17 cellular contexts compared by ENCODE assay signal in genomic region chr12:54038760-54039414, GRCh38. TPM values are rescaled to one million over a fixed set of nuclear protein-coding genes. Genes with fewer than 3 reads are reported as not detected.
DNase-seq lines count a peak whose midpoint lies in the region; ATAC-seq, FAIRE-seq and TF ChIP-seq lines count a peak whose summit lies in the region.
"Had no signal": no experiment of that assay in that cellular context is flagged by ENCODE, and none has a peak within 500 bp of the region (broad histone marks: within the 10 kb centered on the region; RNA-seq: fewer than 3 reads in every experiment).

No MANE protein-coding gene starts in this region.

- H3F3A ChIP-seq in Loucy (ENCODE audit: low read depth) (peaks cover 14% of the 10 kb centered on the region), smooth muscle cell (ENCODE audit: low read depth) (no peaks in the 10 kb centered on the region)

- TF ChIP-seq CTCF in Loucy (conservative IDR thresholded peaks at IDR 0.05; ENCODE audit: low read length) = no peak
- no peak for TF ChIP-seq CTCF in WERI-Rb-1 (IDR thresholded peaks at IDR 0.05; ENCODE audit: low read depth, low read length)
- TF ChIP-seq CTCF in keratinocyte (optimal IDR thresholded peaks at IDR 0.05 in 1 of 3, IDR thresholded peaks at IDR 0.05 in 1 of 3, conservative IDR thresholded peaks at IDR 0.05 in 1 of 3; ENCODE audit: extremely low read depth in 1 of 3, insufficient read depth in 2 of 3, low read length in 3 of 3) = no peak
- TF ChIP-seq CTCF in smooth muscle cell (IDR thresholded peaks at IDR 0.05; ENCODE audit: borderline replicate concordance, insufficient read depth, poor library complexity, severe bottlenecking) = no peak

- H2AFZ ChIP-seq in Loucy (ENCODE audit: low read length) = no peak overlapping the region
- H2AFZ ChIP-seq in keratinocyte (ENCODE audit: control insufficient read depth, low read length) = no peak overlapping the region
- no peak overlapping the region for H2AFZ ChIP-seq in smooth muscle cell (ENCODE audit: low read depth)

- H3K4me2 ChIP-seq in Loucy (ENCODE audit: low read depth, low read length, poor library complexity, severe bottlenecking) = peak overlapping the region; percentile 95
- no peak overlapping the region for H3K4me2 ChIP-seq in keratinocyte (ENCODE audit: control insufficient read depth, extremely low read depth, insufficient read depth, low read depth, low read length)
- no peak overlapping the region for H3K4me2 ChIP-seq in smooth muscle cell

- no peaks in the 10 kb centered on the region for H3K36me3 ChIP-seq in Loucy (ENCODE audit: insufficient read depth, low read length)
- H3K36me3 ChIP-seq in WERI-Rb-1 = no peaks in the 10 kb centered on the region
- H3K36me3 ChIP-seq in keratinocyte (ENCODE audit: control insufficient read depth in 2 of 2, extremely low read depth in 1 of 2, insufficient read depth in 2 of 2, low read length in 2 of 2) = no peaks in the 10 kb centered on the region
- no peaks in the 10 kb centered on the region for H3K36me3 ChIP-seq in smooth muscle cell (ENCODE audit: low read depth)

- H3K4me3 ChIP-seq in Loucy (ENCODE audit: low read length, poor library complexity, severe bottlenecking) (peak overlapping the region; percentile 73), WERI-Rb-1 (ENCODE audit: low read depth, low read length) (peak overlapping the region; percentile 46), keratinocyte (ENCODE audit: control insufficient read depth in 2 of 3, extremely low read depth in 1 of 3, insufficient read depth in 2 of 3, low read depth in 1 of 3, low read length in 3 of 3) (no peak overlapping the region), smooth muscle cell (no peak overlapping the region)
- H3K4me3 ChIP-seq: SJSA1 had no signal

- peak overlapping the region; percentile 85 for H3K9ac ChIP-seq in Loucy (ENCODE audit: low read depth, low read length, poor library complexity, severe bottlenecking)
- no peak overlapping the region for H3K9ac ChIP-seq in keratinocyte (ENCODE audit: control insufficient read depth, extremely low read depth, insufficient read depth, low read length)
- no peak overlapping the region for H3K9ac ChIP-seq in smooth muscle cell (ENCODE audit: low read depth)

- no peaks in the 10 kb centered on the region for H3K9me2 ChIP-seq in Loucy (replicated peaks; ENCODE audit: low read depth, low read length)

- no peaks in the 10 kb centered on the region for H3K27me3 ChIP-seq in Loucy (ENCODE audit: insufficient read depth, low read length, poor library complexity, severe bottlenecking)
- H3K27me3 ChIP-seq in WERI-Rb-1 (ENCODE audit: insufficient read depth, low read depth, severe bottlenecking) = no peaks in the 10 kb centered on the region
- H3K27me3 ChIP-seq in keratinocyte (ENCODE audit: control insufficient read depth, extremely low read depth, insufficient read depth, low read length) = peaks cover 3% of the 10 kb centered on the region
- peaks cover 99% of the 10 kb centered on the region for H3K27me3 ChIP-seq in smooth muscle cell (ENCODE audit: low read depth)
- H3K27me3 ChIP-seq: SJSA1 had no signal

- peak; percentile 58 for ATAC-seq in sciatic nerve
- no peak for ATAC-seq in HG02642 (IDR thresholded peaks at IDR 0.05; ENCODE audit: poor library complexity, unreplicated experiment)
- ATAC-seq: effector memory CD8-positive, alpha-beta T cell had no signal

- intact Hi-C loops in sciatic nerve (cut with DNase I) = no loop called here

- FAIRE-seq in keratinocyte (lab: Jason Lieb, UNC) = peak; percentile 57

- DNase-seq in WERI-Rb-1 = no peak
- no peak for DNase-seq in keratinocyte (ENCODE audit: low read depth, low spot score)
- DNase-seq in sciatic nerve (ENCODE audit: low spot score) = no peak
- no peak for DNase-seq in smooth muscle cell (lab: John Stamatoyannopoulos, UW; ENCODE audit: unreplicated experiment)
- no peak for DNase-seq in activated naive CD4-positive, alpha-beta T cell treated with anti-CD3 and anti-CD28 coated beads, Interleukin-2, amount 50 U/mL, for 16 hours
- no peak for DNase-seq in cortex of kidney (lab: John Stamatoyannopoulos, UW)
- DNase-seq: activated CD4-positive, alpha-beta T cell treated with anti-CD3 and anti-CD28 coated beads, Interleukin-2, amount 50 U/mL, for 1 hour; activated T-cell treated with anti-CD3 and anti-CD28 coated beads, Interleukin-2, amount 50 U/mL, for 48 hours; Calu3; effector memory CD8-positive, alpha-beta T cell; H9; IMR-90; NCI-H1048 had no signal

- H3K27ac ChIP-seq in WERI-Rb-1 (peak overlapping the region; percentile 90), keratinocyte (ENCODE audit: control insufficient read depth, insufficient read depth, low read length) (no peak overlapping the region), smooth muscle cell (ENCODE audit: low read depth) (no peak overlapping the region)
- H3K27ac ChIP-seq: SJSA1 had no signal

- WGBS in smooth muscle cell (ENCODE audit: low lambda C conversion rate) = 40% methylated on average over 10 of the region's 10 CpGs

- no peaks in the 10 kb centered on the region for H3K9me1 ChIP-seq in keratinocyte (ENCODE audit: control insufficient read depth, extremely low read depth, insufficient read depth, low read length)

- dilution Hi-C loops in keratinocyte (cut with MboI; ENCODE audit: extremely low pct_ligation_motif_present, low sequenced_read_pairs) = no loop called here

- H3K9me3 ChIP-seq in Loucy (ENCODE audit: insufficient read depth, low read depth, low read length) = no peaks in the 10 kb centered on the region
- no peaks in the 10 kb centered on the region for H3K9me3 ChIP-seq in WERI-Rb-1 (ENCODE audit: severe bottlenecking)
- no peaks in the 10 kb centered on the region for H3K9me3 ChIP-seq in keratinocyte (ENCODE audit: control insufficient read depth, low read depth, low read length)
- H3K9me3 ChIP-seq in smooth muscle cell (replicated peaks; ENCODE audit: low read depth) = no peaks in the 10 kb centered on the region
- H3K9me3 ChIP-seq: SJSA1 had no signal

- H3K79me2 ChIP-seq in Loucy (ENCODE audit: insufficient read depth, low read length) (peaks cover 80% of the 10 kb centered on the region), keratinocyte (ENCODE audit: control insufficient read depth, insufficient read depth, low read length) (no peaks in the 10 kb centered on the region), smooth muscle cell (ENCODE audit: low read depth) (no peaks in the 10 kb centered on the region)

- H3K4me1 ChIP-seq in Loucy (ENCODE audit: insufficient read depth, low read length, poor library complexity, severe bottlenecking) (peaks cover 87% of the 10 kb centered on the region), keratinocyte (ENCODE audit: control insufficient read depth, extremely low read depth, insufficient read depth, low read length) (peaks cover 35% of the 10 kb centered on the region), smooth muscle cell (ENCODE audit: low read depth) (no peaks in the 10 kb centered on the region)
- H3K4me1 ChIP-seq: SJSA1 had no signal

- H4K20me1 ChIP-seq in Loucy (ENCODE audit: insufficient read depth, low read length, poor library complexity, severe bottlenecking) (peaks cover 38% of the 10 kb centered on the region), keratinocyte (ENCODE audit: control insufficient read depth, extremely low read depth, insufficient read depth, low read length) (no peaks in the 10 kb centered on the region), smooth muscle cell (ENCODE audit: low read depth) (no peaks in the 10 kb centered on the region)

RNA-seq across cellular contexts. Expression of gene HOXC5, which starts 6.0 kb away (rescaled TPM):
- polyA plus RNA-seq in keratinocyte = 0.18 to 0.73 TPM (median 0.33 TPM) in 3 replicates
- not detected for polyA plus RNA-seq in keratinocyte (2011; ENCODE audit: low read depth)
- polyA plus RNA-seq in keratinocyte (2011; cell fraction: cytosol; rRNA removed) = 0.21 and 0.69 TPM in 2 replicates
- 0.59 and 0.97 TPM in 2 replicates for polyA plus RNA-seq in keratinocyte (2011; cell fraction: nucleus; rRNA removed)
- polyA plus RNA-seq in keratinocyte (2012; ENCODE audit: low replicate concordance) = 0.71 TPM in 1 of 2 replicates, not detected in the other
- polyA minus RNA-seq in keratinocyte = 0.13 to 1.1 TPM (median 0.42 TPM) in 3 replicates
- not detected for polyA minus RNA-seq in keratinocyte (2011; cell fraction: cytosol; rRNA and poly(A)+ RNA removed)
- polyA minus RNA-seq in keratinocyte (2011; cell fraction: nucleus; rRNA and poly(A)+ RNA removed) = 0.42 and 0.93 TPM in 2 replicates
- total RNA-seq in sciatic nerve = 5.6 TPM
- total RNA-seq in smooth muscle cell = 1.3 TPM in 1 of 2 replicates, not detected in the other
- 0.54 TPM in 1 of 2 replicates, not detected in the other for polyA plus RNA-seq in smooth muscle cell
- total RNA-seq: Calu3, H9, IMR-90, osteocyte, SJSA1 had no signal
- polyA plus RNA-seq: IMR-90 had no signal

RNA-seq across cellular contexts. Expression of gene HOXC6, which starts 10.6 kb away (rescaled TPM):
- polyA plus RNA-seq in keratinocyte (3.7 to 5.6 TPM (median 4.7 TPM) in 3 replicates), smooth muscle cell (8.3 and 12.3 TPM in 2 replicates)
- polyA plus RNA-seq in keratinocyte (2011; ENCODE audit: low read depth) = 4.3 TPM
- polyA plus RNA-seq in keratinocyte (2011; cell fraction: cytosol; rRNA removed) = 3.6 and 4.6 TPM in 2 replicates
- 9.2 and 13.8 TPM in 2 replicates for polyA plus RNA-seq in keratinocyte (2011; cell fraction: nucleus; rRNA removed)
- polyA plus RNA-seq in keratinocyte (2012; ENCODE audit: low replicate concordance) = 2.9 and 6.1 TPM in 2 replicates
- 3.5 to 4.5 TPM (median 4.0 TPM) in 3 replicates for polyA minus RNA-seq in keratinocyte
- 0.96 TPM for polyA minus RNA-seq in keratinocyte (2011; cell fraction: cytosol; rRNA and poly(A)+ RNA removed)
- polyA minus RNA-seq in keratinocyte (2011; cell fraction: nucleus; rRNA and poly(A)+ RNA removed) = 2.5 and 2.9 TPM in 2 replicates
- total RNA-seq in sciatic nerve (35.3 TPM), smooth muscle cell (3.0 and 3.1 TPM in 2 replicates)
- total RNA-seq: H9, IMR-90, osteocyte had no signal

RNA-seq across cellular contexts. Expression of gene HOXC4, which starts 14.7 kb away (rescaled TPM):
- polyA plus RNA-seq in keratinocyte (0.81 to 1.8 TPM (median 1.8 TPM) in 3 replicates), smooth muscle cell (1.2 and 1.9 TPM in 2 replicates)
- polyA plus RNA-seq in keratinocyte (2011; ENCODE audit: low read depth) = 0.19 TPM
- 0.73 and 1.2 TPM in 2 replicates for polyA plus RNA-seq in keratinocyte (2011; cell fraction: cytosol; rRNA removed)
- 2.1 and 3.1 TPM in 2 replicates for polyA plus RNA-seq in keratinocyte (2011; cell fraction: nucleus; rRNA removed)
- 1.1 and 2.3 TPM in 2 replicates for polyA plus RNA-seq in keratinocyte (2012; ENCODE audit: low replicate concordance)
- polyA minus RNA-seq in keratinocyte = 0.16 to 1.5 TPM in 2 of 3 replicates, not detected in the other
- polyA minus RNA-seq in keratinocyte (2011; cell fraction: cytosol; rRNA and poly(A)+ RNA removed) = not detected
- polyA minus RNA-seq in keratinocyte (2011; cell fraction: nucleus; rRNA and poly(A)+ RNA removed) = 0.39 TPM in 1 of 2 replicates, not detected in the other
- total RNA-seq in sciatic nerve (23.6 TPM), smooth muscle cell (0.49 TPM in 2 replicates)
- total RNA-seq: H9, osteocyte had no signal

RNA-seq across cellular contexts. Expression of gene HOXC8, which starts 30.1 kb away (rescaled TPM):
- 1.8 to 3.8 TPM (median 2.0 TPM) in 3 replicates for polyA plus RNA-seq in keratinocyte
- 2.1 TPM for polyA plus RNA-seq in keratinocyte (2011; ENCODE audit: low read depth)
- polyA plus RNA-seq in keratinocyte (2011; cell fraction: cytosol; rRNA removed) = 3.3 TPM in 2 replicates
- 4.2 and 4.7 TPM in 2 replicates for polyA plus RNA-seq in keratinocyte (2011; cell fraction: nucleus; rRNA removed)
- 2.0 and 3.3 TPM in 2 replicates for polyA plus RNA-seq in keratinocyte (2012; ENCODE audit: low replicate concordance)
- polyA minus RNA-seq in keratinocyte = 1.3 to 2.3 TPM (median 1.5 TPM) in 3 replicates
- 2.1 TPM for polyA minus RNA-seq in keratinocyte (2011; cell fraction: cytosol; rRNA and poly(A)+ RNA removed)
- 1.4 and 1.6 TPM in 2 replicates for polyA minus RNA-seq in keratinocyte (2011; cell fraction: nucleus; rRNA and poly(A)+ RNA removed)
- 7.0 TPM for total RNA-seq in sciatic nerve
- 1.4 and 1.6 TPM in 2 replicates for total RNA-seq in smooth muscle cell
- polyA plus RNA-seq in smooth muscle cell = 3.8 and 4.4 TPM in 2 replicates
- total RNA-seq: H9, osteocyte had no signal

RNA-seq across cellular contexts. Expression of gene HOXC9, which starts 38.9 kb away (rescaled TPM):
- polyA plus RNA-seq in keratinocyte (1.1 to 3.3 TPM (median 1.8 TPM) in 3 replicates), smooth muscle cell (2.5 and 2.7 TPM in 2 replicates)
- 2.9 TPM for polyA plus RNA-seq in keratinocyte (2011; ENCODE audit: low read depth)
- polyA plus RNA-seq in keratinocyte (2011; cell fraction: cytosol; rRNA removed) = 2.4 and 2.9 TPM in 2 replicates
- polyA plus RNA-seq in keratinocyte (2011; cell fraction: nucleus; rRNA removed) = 3.1 and 3.7 TPM in 2 replicates
- 3.5 and 4.4 TPM in 2 replicates for polyA plus RNA-seq in keratinocyte (2012; ENCODE audit: low replicate concordance)
- polyA minus RNA-seq in keratinocyte = 0.23 to 1.4 TPM (median 0.90 TPM) in 3 replicates
- 2.1 TPM for polyA minus RNA-seq in keratinocyte (2011; cell fraction: cytosol; rRNA and poly(A)+ RNA removed)
- polyA minus RNA-seq in keratinocyte (2011; cell fraction: nucleus; rRNA and poly(A)+ RNA removed) = 1.2 and 1.4 TPM in 2 replicates
- total RNA-seq in sciatic nerve (10.2 TPM), smooth muscle cell (0.54 and 1.2 TPM in 2 replicates)
- total RNA-seq: H9, IMR-90, osteocyte had no signal

Comparison
In these comparisons a context has a peak if more than half of its experiments do, and no peak if none do; other contexts are left out.
1. H3K4me3 ChIP-seq: peak in Loucy (single experiment) and WERI-Rb-1 (single experiment); none in keratinocyte (0 of 3) and smooth muscle cell (single experiment).
2. RNA of gene HOXC4, which starts 14.7 kb away (total RNA-seq): 23.6 TPM in sciatic nerve (single experiment); 0.49 TPM in smooth muscle cell; every median in the first group is over 10 times any median in the second.